8 cellular contexts compared by ENCODE assay signal in the genomic region with DNA sequence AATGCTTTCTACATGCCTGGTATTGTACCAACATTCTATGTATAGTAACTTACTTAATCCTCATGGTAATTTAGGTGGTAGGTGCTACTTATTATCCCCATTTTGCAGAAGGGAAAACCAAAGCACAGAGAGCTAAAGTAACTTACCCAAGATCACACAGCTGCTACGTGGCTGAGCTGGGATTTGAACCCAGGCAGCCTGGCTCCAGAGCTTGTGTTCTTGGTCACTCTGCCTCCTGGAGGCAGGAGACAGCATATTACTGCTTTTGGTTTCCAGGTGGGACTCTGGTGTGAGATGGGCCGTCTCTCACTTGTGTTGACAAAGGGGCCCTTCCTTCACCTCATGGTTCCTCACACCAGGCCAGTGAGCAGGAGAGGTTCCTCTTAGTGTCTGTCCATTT.
DNase-seq lines count a peak whose midpoint lies in the region; ATAC-seq, FAIRE-seq and TF ChIP-seq lines count a peak whose summit lies in the region.
"Had no signal": no experiment of that assay in that cellular context is flagged by ENCODE, and none has a peak within 500 bp of the region (broad histone marks: within the 10 kb centered on the region; RNA-seq: fewer than 3 reads in every experiment).

No MANE protein-coding gene starts in this region.

- no peaks in the 10 kb centered on the region for H3K9me2 ChIP-seq in GM23248 (ENCODE audit: insufficient read depth)

- no peaks in the 10 kb centered on the region for H3K9me3 Mint-ChIP-seq in activated naive CD8-positive, alpha-beta T cell treated with anti-CD3 and anti-CD28 coated beads for 36 hours

- H4K20me1 ChIP-seq in GM23248 (ENCODE audit: insufficient read depth) (no peaks in the 10 kb centered on the region), HepG2 (ENCODE audit: insufficient read depth, low read length) (peaks cover 28% of the 10 kb centered on the region; the same call in 1 of the 2 replicates)

- DNase-seq in GM23248 (no peak), HepG2 (ENCODE audit: low spot score) (no peak), suprapubic skin (ENCODE audit: low spot score in 2 of 2) (no peak), 8988T (no peak)
- DNase-seq in activated naive CD8-positive, alpha-beta T cell treated with anti-CD3 and anti-CD28 coated beads for 36 hours = no peak
- DNase-seq: activated CD4-positive, alpha-beta T cell treated with anti-CD3 and anti-CD28 coated beads for 4 hours had no signal

- intact Hi-C loops in HepG2 (cut with micrococcal nuclease; ENCODE audit: unreplicated experiment) = no loop called here

- peak overlapping the region; percentile 72 for H3K4me2 ChIP-seq in GM23248 (ENCODE audit: unreplicated experiment)
- no peak overlapping the region for H3K4me2 ChIP-seq in HepG2 (ENCODE audit: low read depth, low read length)

- H3K27me3 Mint-ChIP-seq in activated naive CD8-positive, alpha-beta T cell treated with anti-CD3 and anti-CD28 coated beads for 36 hours = no peaks in the 10 kb centered on the region

- no peak for TF ChIP-seq EP300 in HepG2 (IDR thresholded peaks at IDR 0.05; ENCODE audit: low read depth in 2 of 2, low read length in 2 of 2)
- no peak for TF ChIP-seq EP300 in HepG2 (CRISPR knock-in tag; IDR thresholded peaks at IDR 0.05; ENCODE audit: borderline replicate concordance)
- TF ChIP-seq EP300 in suprapubic skin (IDR thresholded peaks at IDR 0.05) = no peak

- H3K27me3 ChIP-seq in GM23248 (replicated peaks; ENCODE audit: insufficient read depth) (no peaks in the 10 kb centered on the region), HepG2 (ENCODE audit: control insufficient read depth in 1 of 2, insufficient read depth in 2 of 2, low read length in 2 of 2) (no peaks in the 10 kb centered on the region), suprapubic skin (no peaks in the 10 kb centered on the region)

- H3K27ac ChIP-seq in GM23248 = peak overlapping the region; percentile 97
- H3K27ac ChIP-seq in adipose tissue (ENCODE audit: low read depth, low read length) = peak overlapping the region; percentile 68
- no peak overlapping the region for H3K27ac ChIP-seq in HepG2 (ENCODE audit: extremely low read length, insufficient read depth, low read length)
- H3K27ac ChIP-seq in suprapubic skin = peak overlapping the region; percentile 61

- TF ChIP-seq CTCF in HepG2 (CRISPR knock-in tag; IDR thresholded peaks at IDR 0.05) (no peak), suprapubic skin (IDR thresholded peaks at IDR 0.05) (no peak)

- 75 to 78% methylated on average over 2 of the region's 2 CpGs for WGBS in GM23248 (ENCODE audit: low coverage in 1 of 2, low lambda C conversion rate in 2 of 2, missing lambda C conversion rate in 2 of 2), 2 experiments
- WGBS in adipose tissue, 3 donors = 69 to 77% (median 72%) methylated on average over 2 of the region's 2 CpGs
- 94% methylated on average over 2 of the region's 2 CpGs for WGBS in HepG2 (ENCODE audit: low lambda C conversion rate)
- WGBS in suprapubic skin = 70% methylated on average over 2 of the region's 2 CpGs

- H3K27ac Mint-ChIP-seq in activated naive CD8-positive, alpha-beta T cell treated with anti-CD3 and anti-CD28 coated beads for 36 hours = no peak overlapping the region

- H3K4me3 Mint-ChIP-seq in activated naive CD8-positive, alpha-beta T cell treated with anti-CD3 and anti-CD28 coated beads for 36 hours = no peak overlapping the region

- CTCF ChIA-PET in HepG2 (lab: Yijun Ruan, JAX; ENCODE audit: low intra/inter-chr PET ratio, low total read pairs) = no interaction called here

- ATAC-seq in HepG2 (no peak), GM21529 (IDR thresholded peaks at IDR 0.05; ENCODE audit: unreplicated experiment) (no peak)

- in situ Hi-C loops in GM23248 (cut with MboI) (no loop called here), HepG2 (cut with HindIII; ENCODE audit: extremely low pct_ligation_motif_present, low pct_unique_long_range_greater_than_20kb) (no loop called here)

- FAIRE-seq in HepG2 (lab: Jason Lieb, UNC) = no peak

- H3K79me2 ChIP-seq in GM23248 (ENCODE audit: insufficient read depth) (peaks cover 79% of the 10 kb centered on the region), HepG2 (ENCODE audit: insufficient read depth, low read length) (no peaks in the 10 kb centered on the region)

- TF ChIP-seq RAD21 in HepG2 (CRISPR knock-in tag; IDR thresholded peaks at IDR 0.05) = no peak

- TF ChIP-seq POLR2A in HepG2 (IDR thresholded peaks at IDR 0.05; ENCODE audit: insufficient read depth in 1 of 2, low read depth in 2 of 2, low read length in 2 of 2) (no peak), suprapubic skin (IDR thresholded peaks at IDR 0.05) (no peak)

- H3K9me3 ChIP-seq in GM23248 (ENCODE audit: low read depth) = no peaks in the 10 kb centered on the region
- H3K9me3 ChIP-seq in HepG2 (ENCODE audit: low read length) = no peaks in the 10 kb centered on the region
- H3K9me3 ChIP-seq in suprapubic skin = no peaks in the 10 kb centered on the region

- peaks cover 46% of the 10 kb centered on the region for H3K4me1 ChIP-seq in GM23248 (ENCODE audit: insufficient read depth)
- H3K4me1 ChIP-seq in HepG2 (ENCODE audit: insufficient read depth, low read length) = no peaks in the 10 kb centered on the region
- peaks cover 88% of the 10 kb centered on the region for H3K4me1 ChIP-seq in suprapubic skin

- peaks cover 7% of the 10 kb centered on the region for H3K4me1 Mint-ChIP-seq in activated naive CD8-positive, alpha-beta T cell treated with anti-CD3 and anti-CD28 coated beads for 36 hours

- H3K36me3 ChIP-seq in GM23248 (ENCODE audit: low read depth) = no peaks in the 10 kb centered on the region
- H3K36me3 ChIP-seq in HepG2 (replicated peaks in 1 of 2; ENCODE audit: control insufficient read depth in 1 of 2, insufficient read depth in 2 of 2, low read length in 2 of 2) = peaks cover 37 to 76% of the 10 kb centered on the region in 2 experiments
- H3K36me3 ChIP-seq in suprapubic skin = peaks cover 7% of the 10 kb centered on the region

- H3K4me3 ChIP-seq in GM23248 = no peak overlapping the region; the same call in 1 of the 2 replicates
- H3K4me3 ChIP-seq in HepG2 (replicated peaks in 1 of 3; ENCODE audit: insufficient read depth in 1 of 3, low read depth in 2 of 3, low read length in 3 of 3) = no peak overlapping the region
- no peak overlapping the region for H3K4me3 ChIP-seq in suprapubic skin

- POLR2A ChIA-PET in HepG2 (lab: Yijun Ruan, JAX) = no interaction called here

- H3K9ac ChIP-seq in GM23248 = peak overlapping the region; percentile 79
- H3K9ac ChIP-seq in HepG2 (ENCODE audit: insufficient read depth, low read depth, low read length) = no peak overlapping the region

- H3F3A ChIP-seq in GM23248 (ENCODE audit: insufficient read depth) = peaks cover 40% of the 10 kb centered on the region

- H2AFZ ChIP-seq in GM23248 (no peak overlapping the region), HepG2 (ENCODE audit: low read length) (no peak overlapping the region)

- no peaks in the 10 kb centered on the region for H3K36me3 Mint-ChIP-seq in activated naive CD8-positive, alpha-beta T cell treated with anti-CD3 and anti-CD28 coated beads for 36 hours

- no TSS peak for BruUV-seq in HepG2 (replicated peaks; lab: Mats Ljungman, UMichigan)

TF ChIP-seq in HepG2, 621 proteins besides CTCF, POLR2A, EP300 and RAD21:
- TF ChIP-seq, protein P1, sequence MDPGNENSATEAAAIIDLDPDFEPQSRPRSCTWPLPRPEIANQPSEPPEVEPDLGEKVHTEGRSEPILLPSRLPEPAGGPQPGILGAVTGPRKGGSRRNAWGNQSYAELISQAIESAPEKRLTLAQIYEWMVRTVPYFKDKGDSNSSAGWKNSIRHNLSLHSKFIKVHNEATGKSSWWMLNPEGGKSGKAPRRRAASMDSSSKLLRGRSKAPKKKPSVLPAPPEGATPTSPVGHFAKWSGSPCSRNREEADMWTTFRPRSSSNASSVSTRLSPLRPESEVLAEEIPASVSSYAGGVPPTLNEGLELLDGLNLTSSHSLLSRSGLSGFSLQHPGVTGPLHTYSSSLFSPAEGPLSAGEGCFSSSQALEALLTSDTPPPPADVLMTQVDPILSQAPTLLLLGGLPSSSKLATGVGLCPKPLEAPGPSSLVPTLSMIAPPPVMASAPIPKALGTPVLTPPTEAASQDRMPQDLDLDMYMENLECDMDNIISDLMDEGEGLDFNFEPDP (CRISPR knock-in tag; conservative IDR thresholded peaks at IDR 0.05) = no peak
- TF ChIP-seq ZNF629 (CRISPR knock-in tag; conservative IDR thresholded peaks at IDR 0.05) (0 out of 2 replicates have a peak, but pooled peaks have one; percentile 23), ZNF766 (CRISPR knock-in tag; IDR thresholded peaks at IDR 0.05; ENCODE audit: borderline replicate concordance) (no peak), ZNF768 (CRISPR knock-in tag; IDR thresholded peaks at IDR 0.05) (peak; percentile 60), ARNT (IDR thresholded peaks at IDR 0.05) (no peak), SAFB2 (CRISPR knock-in tag; IDR thresholded peaks at IDR 0.05; ENCODE audit: borderline replicate concordance, low read depth) (no peak), TAF15 (IDR thresholded peaks at IDR 0.05; ENCODE audit: low read depth, low read length, poor library complexity, severe bottlenecking) (no peak), RBM22 (optimal IDR thresholded peaks at IDR 0.05; ENCODE audit: low read length) (peak; percentile 50), GLI4 (CRISPR knock-in tag; IDR thresholded peaks at IDR 0.05; ENCODE audit: borderline replicate concordance) (no peak), TARDBP (CRISPR knock-in tag; IDR thresholded peaks at IDR 0.05) (no peak), ZNF232 (CRISPR knock-in tag; IDR thresholded peaks at IDR 0.05; ENCODE audit: borderline replicate concordance) (no peak)
- TF ChIP-seq, protein P2, sequence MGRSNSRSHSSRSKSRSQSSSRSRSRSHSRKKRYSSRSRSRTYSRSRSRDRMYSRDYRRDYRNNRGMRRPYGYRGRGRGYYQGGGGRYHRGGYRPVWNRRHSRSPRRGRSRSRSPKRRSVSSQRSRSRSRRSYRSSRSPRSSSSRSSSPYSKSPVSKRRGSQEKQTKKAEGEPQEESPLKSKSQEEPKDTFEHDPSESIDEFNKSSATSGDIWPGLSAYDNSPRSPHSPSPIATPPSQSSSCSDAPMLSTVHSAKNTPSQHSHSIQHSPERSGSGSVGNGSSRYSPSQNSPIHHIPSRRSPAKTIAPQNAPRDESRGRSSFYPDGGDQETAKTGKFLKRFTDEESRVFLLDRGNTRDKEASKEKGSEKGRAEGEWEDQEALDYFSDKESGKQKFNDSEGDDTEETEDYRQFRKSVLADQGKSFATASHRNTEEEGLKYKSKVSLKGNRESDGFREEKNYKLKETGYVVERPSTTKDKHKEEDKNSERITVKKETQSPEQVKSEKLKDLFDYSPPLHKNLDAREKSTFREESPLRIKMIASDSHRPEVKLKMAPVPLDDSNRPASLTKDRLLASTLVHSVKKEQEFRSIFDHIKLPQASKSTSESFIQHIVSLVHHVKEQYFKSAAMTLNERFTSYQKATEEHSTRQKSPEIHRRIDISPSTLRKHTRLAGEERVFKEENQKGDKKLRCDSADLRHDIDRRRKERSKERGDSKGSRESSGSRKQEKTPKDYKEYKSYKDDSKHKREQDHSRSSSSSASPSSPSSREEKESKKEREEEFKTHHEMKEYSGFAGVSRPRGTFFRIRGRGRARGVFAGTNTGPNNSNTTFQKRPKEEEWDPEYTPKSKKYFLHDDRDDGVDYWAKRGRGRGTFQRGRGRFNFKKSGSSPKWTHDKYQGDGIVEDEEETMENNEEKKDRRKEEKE (IDR thresholded peaks at IDR 0.05) = no peak
